In the genomic region with DNA sequence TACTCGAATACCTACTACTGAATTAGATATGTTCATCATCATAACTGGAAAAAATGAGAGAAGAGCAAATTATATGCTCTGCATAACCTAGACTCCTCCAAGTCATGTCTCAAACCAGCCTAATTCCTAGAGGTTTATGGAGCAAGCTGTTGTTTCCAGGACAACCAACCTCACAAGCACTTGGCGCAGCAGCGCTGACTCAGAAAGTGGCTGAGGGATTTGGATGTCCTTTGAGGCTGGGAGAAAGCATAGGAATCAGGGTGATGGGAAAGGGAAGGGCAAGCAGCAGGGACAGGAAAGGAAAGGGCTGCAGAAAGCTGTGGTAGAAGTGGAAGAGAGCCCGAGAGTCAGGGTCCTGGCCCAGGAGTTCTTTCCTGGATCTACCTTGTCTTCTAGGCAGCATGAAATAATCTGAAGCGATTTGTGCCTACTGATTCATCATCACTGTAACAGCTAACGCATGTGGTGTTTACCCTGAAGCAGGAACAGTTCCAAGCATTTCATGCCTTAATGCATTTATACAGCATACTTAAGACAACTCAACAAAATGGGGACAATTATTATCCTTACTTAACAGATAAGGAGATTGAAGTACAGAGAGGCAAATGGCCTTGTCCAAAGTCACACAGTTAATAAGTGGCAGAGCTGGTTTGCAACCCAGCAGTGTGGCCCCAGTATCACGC, we compare ENCODE assay signal across 9 cellular contexts. TPM values are rescaled to one million over a fixed set of nuclear protein-coding genes. Genes with fewer than 3 reads are reported as not detected.
DNase-seq lines count a peak whose midpoint lies in the region; ATAC-seq, FAIRE-seq and TF ChIP-seq lines count a peak whose summit lies in the region.
"Had no signal": no experiment of that assay in that cellular context is flagged by ENCODE, and none has a peak within 500 bp of the region (broad histone marks: within the 10 kb centered on the region; RNA-seq: fewer than 3 reads in every experiment).

No MANE protein-coding gene starts in this region.

- peak overlapping the region in 1 of 3 donors; percentile 14 for H3K4me3 ChIP-seq in right lobe of liver
- H3K4me3 ChIP-seq in HepG2 (replicated peaks in 1 of 3; ENCODE audit: insufficient read depth in 1 of 3, low read depth in 2 of 3, low read length in 3 of 3), result no peak overlapping the region
- no peak overlapping the region for H3K4me3 ChIP-seq in prostate gland
- no peak overlapping the region for H3K4me3 ChIP-seq in coronary artery
- H3K4me3 ChIP-seq: uterus had no signal

- no peak overlapping the region for H3K27ac Mint-ChIP-seq in osteocyte (ENCODE audit: unreplicated experiment)

- H3K9me3 ChIP-seq in right lobe of liver (no peaks in the 10 kb centered on the region), HepG2 (ENCODE audit: low read length) (no peaks in the 10 kb centered on the region), prostate gland (no peaks in the 10 kb centered on the region)
- H3K9me3 ChIP-seq: uterus had no signal

- TF ChIP-seq CTCF in right lobe of liver (IDR thresholded peaks at IDR 0.05) (no peak), HepG2 (CRISPR knock-in tag; IDR thresholded peaks at IDR 0.05) (no peak), prostate gland (IDR thresholded peaks at IDR 0.05) (no peak), coronary artery (IDR thresholded peaks at IDR 0.05) (no peak), osteocyte (IDR thresholded peaks at IDR 0.05) (no peak)

- no peak for ATAC-seq in right lobe of liver
- ATAC-seq in HepG2, result no peak
- no peak for ATAC-seq in HG02678 (IDR thresholded peaks at IDR 0.05; ENCODE audit: unreplicated experiment)

- H3K36me3 Mint-ChIP-seq in osteocyte (ENCODE audit: unreplicated experiment), result no peaks in the 10 kb centered on the region

- no peak for FAIRE-seq in HepG2 (lab: Jason Lieb, UNC)

- TF ChIP-seq POLR2A in right lobe of liver (IDR thresholded peaks at IDR 0.05), result no peak
- TF ChIP-seq POLR2A in HepG2 (IDR thresholded peaks at IDR 0.05; ENCODE audit: insufficient read depth in 1 of 2, low read depth in 2 of 2, low read length in 2 of 2), result no peak
- no peak for TF ChIP-seq POLR2A in prostate gland (IDR thresholded peaks at IDR 0.05)

- H3K4me1 ChIP-seq in right lobe of liver (no peaks in the 10 kb centered on the region), HepG2 (ENCODE audit: insufficient read depth, low read length) (no peaks in the 10 kb centered on the region), prostate gland (replicated peaks) (no peaks in the 10 kb centered on the region)
- H3K4me1 ChIP-seq: uterus had no signal

- BruUV-seq in HepG2 (replicated peaks; lab: Mats Ljungman, UMichigan), result no TSS peak

- in situ Hi-C loops in HepG2 (cut with HindIII; ENCODE audit: extremely low pct_ligation_motif_present, low pct_unique_long_range_greater_than_20kb), result no loop called here

- no peaks in the 10 kb centered on the region for H3K79me2 ChIP-seq in HepG2 (ENCODE audit: insufficient read depth, low read length)

- H3K36me3 ChIP-seq in right lobe of liver, result no peaks in the 10 kb centered on the region
- no peaks in the 10 kb centered on the region for H3K36me3 ChIP-seq in HepG2 (replicated peaks in 1 of 2; ENCODE audit: control insufficient read depth in 1 of 2, insufficient read depth in 2 of 2, low read length in 2 of 2)
- H3K36me3 ChIP-seq in prostate gland, result no peaks in the 10 kb centered on the region
- H3K36me3 ChIP-seq: uterus had no signal

- CTCF ChIA-PET in HepG2 (lab: Yijun Ruan, JAX; ENCODE audit: low intra/inter-chr PET ratio, low total read pairs), result no interaction called here

- intact Hi-C loops in right lobe of liver (cut with DNase I), result loop anchor here in 1 of 2 donors (10.0 kb wide), 1 partner anchor 66 kb away; no protein-coding TSS in a partner anchor
- intact Hi-C loops in HepG2 (cut with micrococcal nuclease; ENCODE audit: unreplicated experiment), result no loop called here
- intact Hi-C loops in prostate gland (cut with DNase I), result no loop called here

- H3K4me2 ChIP-seq in HepG2 (ENCODE audit: low read depth, low read length), result no peak overlapping the region

- no peak for DNase-seq in right lobe of liver
- no peak for DNase-seq in HepG2 (ENCODE audit: low spot score)
- peak; percentile 89 for DNase-seq in left kidney (ENCODE audit: low read depth, low spot score)
- no peak for DNase-seq in prostate gland (ENCODE audit: low spot score)
- no peak for DNase-seq in coronary artery (ENCODE audit: low spot score)
- DNase-seq in osteocyte (ENCODE audit: extremely low spot score, unreplicated experiment), result no peak

- H3K27me3 ChIP-seq in right lobe of liver (no peaks in the 10 kb centered on the region), HepG2 (ENCODE audit: control insufficient read depth in 1 of 2, insufficient read depth in 2 of 2, low read length in 2 of 2) (peaks cover 0 to 8% of the 10 kb centered on the region in 2 experiments; a peak in 1 of 5 replicates), prostate gland (replicated peaks; ENCODE audit: insufficient read depth) (no peaks in the 10 kb centered on the region)
- H3K27me3 ChIP-seq: uterus had no signal

- H3K27me3 Mint-ChIP-seq in osteocyte (ENCODE audit: unreplicated experiment), result peaks cover 6% of the 10 kb centered on the region

- no peak overlapping the region for H3K4me3 Mint-ChIP-seq in osteocyte (ENCODE audit: unreplicated experiment)

- TF ChIP-seq RAD21 in HepG2 (CRISPR knock-in tag; IDR thresholded peaks at IDR 0.05), result no peak

- 57% methylated on average over 5 of the region's 7 CpGs for WGBS in right lobe of liver (ENCODE audit: insufficient coverage, low coverage, low lambda C conversion rate, missing lambda C conversion rate)
- 63% methylated on average over 7 of the region's 7 CpGs for WGBS in HepG2 (ENCODE audit: low lambda C conversion rate)
- 31% methylated on average over 7 of the region's 7 CpGs for WGBS in prostate gland

- no peak overlapping the region for H2AFZ ChIP-seq in HepG2 (ENCODE audit: low read length)

- H3K4me1 Mint-ChIP-seq in osteocyte (ENCODE audit: unreplicated experiment), result no peaks in the 10 kb centered on the region

- no peak for TF ChIP-seq EP300 in HepG2 (IDR thresholded peaks at IDR 0.05; ENCODE audit: low read depth in 2 of 2, low read length in 2 of 2)
- no peak for TF ChIP-seq EP300 in HepG2 (CRISPR knock-in tag; IDR thresholded peaks at IDR 0.05; ENCODE audit: borderline replicate concordance)

- H3K27ac ChIP-seq in right lobe of liver, result peak overlapping the region in 2 of 3 donors; percentile 27 to 33
- no peak overlapping the region for H3K27ac ChIP-seq in HepG2 (ENCODE audit: extremely low read length, insufficient read depth, low read length)
- peak overlapping the region; percentile 87 for H3K27ac ChIP-seq in angular gyrus (ENCODE audit: low read depth, low read length)
- H3K27ac ChIP-seq in prostate gland, result no peak overlapping the region
- H3K27ac ChIP-seq in coronary artery, result peak overlapping the region in 1 of 2 donors; percentile 30
- H3K27ac ChIP-seq: uterus had no signal

- H3K9me3 Mint-ChIP-seq in osteocyte (ENCODE audit: unreplicated experiment), result no peaks in the 10 kb centered on the region

- H3K9ac ChIP-seq in HepG2 (ENCODE audit: insufficient read depth, low read depth, low read length), result no peak overlapping the region

- H4K20me1 ChIP-seq in HepG2 (ENCODE audit: insufficient read depth, low read length), result no peaks in the 10 kb centered on the region

- POLR2A ChIA-PET in HepG2 (lab: Yijun Ruan, JAX), result no interaction called here

RNA-seq across cellular contexts. Expression of a gene that starts 3.7 kb away (rescaled TPM):
- total RNA-seq in right lobe of liver (10 to 100 TPM in 1 of 6 experiments, 1 to 10 TPM in 4, under 1 TPM in 1; 0.98 to 14.8 (median 2.4) TPM), HepG2 (2016; rRNA removed; fragmentation: Illumina TruSeq; extraction: Trizol) (not detected in 2 replicates), prostate gland (1 to 10 TPM in 1 of 2 donors, under 1 TPM in 1; 0.59 to 2.1 TPM), osteocyte (0.19 TPM in 1 of 2 replicates, not detected in the other)
- not detected in 2 replicates for total RNA-seq in HepG2 (2016; cell fraction: cytosol; rRNA removed; fragmentation: Illumina TruSeq; extraction: Trizol; ENCODE audit: low read depth)
- not detected in 2 replicates for total RNA-seq in HepG2 (2016; cell fraction: insoluble cytoplasmic fraction; rRNA removed; fragmentation: Illumina TruSeq; extraction: Trizol)
- total RNA-seq in HepG2 (2016; cell fraction: membrane; rRNA removed; fragmentation: Illumina TruSeq; extraction: Trizol), result not detected in 2 replicates
- not detected in 2 replicates for total RNA-seq in HepG2 (2016; cell fraction: nucleus; rRNA removed; fragmentation: Illumina TruSeq; extraction: Trizol)
- 0.05 TPM in 1 of 2 replicates, not detected in the other for polyA plus RNA-seq in HepG2 (2011; rRNA removed)
- polyA plus RNA-seq in HepG2 (2011; cell fraction: cytosol; rRNA removed), result 0.04 TPM in 2 replicates
- polyA plus RNA-seq in HepG2 (2011; cell fraction: nucleus; rRNA removed), result 0.12 TPM in 1 of 2 replicates, not detected in the other
- not detected in 2 replicates for polyA plus RNA-seq in HepG2 (2012)
- polyA plus RNA-seq in HepG2 (2016; cell fraction: cytosol; fragmentation: Illumina TruSeq; extraction: Trizol; ENCODE audit: low read depth), result not detected in 2 replicates
- not detected in 2 replicates for polyA plus RNA-seq in HepG2 (2016; cell fraction: insoluble cytoplasmic fraction; fragmentation: Illumina TruSeq; extraction: Trizol; ENCODE audit: low read depth)
- not detected in 2 replicates for polyA plus RNA-seq in HepG2 (2016; cell fraction: membrane; fragmentation: Illumina TruSeq; extraction: Trizol; ENCODE audit: low read depth)
- not detected in 2 replicates for polyA plus RNA-seq in HepG2 (2016; cell fraction: nucleus; fragmentation: Illumina TruSeq; extraction: Trizol; ENCODE audit: insufficient read depth, low read depth)
- polyA minus RNA-seq in HepG2 (2011; rRNA and poly(A)+ RNA removed; ENCODE audit: low replicate concordance), result 0.21 TPM in 1 of 2 replicates, not detected in the other
- not detected in 2 replicates for polyA minus RNA-seq in HepG2 (2011; cell fraction: cytosol; rRNA and poly(A)+ RNA removed)
- not detected in 2 replicates for polyA minus RNA-seq in HepG2 (2011; cell fraction: nucleus; rRNA and poly(A)+ RNA removed)

RNA-seq across cellular contexts. Expression of a gene that starts 49.0 kb away (rescaled TPM):
- total RNA-seq in right lobe of liver (1 to 10 TPM; 1.9 to 4.1 (median 2.6) TPM), HepG2 (2016; rRNA removed; fragmentation: Illumina TruSeq; extraction: Trizol) (not detected in 2 replicates), prostate gland (10 to 100 TPM in 1 of 2 donors, 1 to 10 TPM in 1; 3.6 to 16.5 TPM), osteocyte (33.9 and 35.9 TPM in 2 replicates)
- total RNA-seq in HepG2 (2016; cell fraction: cytosol; rRNA removed; fragmentation: Illumina TruSeq; extraction: Trizol; ENCODE audit: low read depth), result not detected in 2 replicates
- not detected in 2 replicates for total RNA-seq in HepG2 (2016; cell fraction: insoluble cytoplasmic fraction; rRNA removed; fragmentation: Illumina TruSeq; extraction: Trizol)
- total RNA-seq in HepG2 (2016; cell fraction: membrane; rRNA removed; fragmentation: Illumina TruSeq; extraction: Trizol), result not detected in 2 replicates
- total RNA-seq in HepG2 (2016; cell fraction: nucleus; rRNA removed; fragmentation: Illumina TruSeq; extraction: Trizol), result not detected in 2 replicates
- polyA plus RNA-seq in HepG2 (2011; rRNA removed), result not detected in 2 replicates
- 0.05 TPM in 1 of 2 replicates, not detected in the other for polyA plus RNA-seq in HepG2 (2011; cell fraction: cytosol; rRNA removed)
- not detected in 2 replicates for polyA plus RNA-seq in HepG2 (2011; cell fraction: nucleus; rRNA removed)
- polyA plus RNA-seq in HepG2 (2012), result not detected in 2 replicates
- polyA plus RNA-seq in HepG2 (2016; cell fraction: cytosol; fragmentation: Illumina TruSeq; extraction: Trizol; ENCODE audit: low read depth), result not detected in 2 replicates
- not detected in 2 replicates for polyA plus RNA-seq in HepG2 (2016; cell fraction: insoluble cytoplasmic fraction; fragmentation: Illumina TruSeq; extraction: Trizol; ENCODE audit: low read depth)
- not detected in 2 replicates for polyA plus RNA-seq in HepG2 (2016; cell fraction: membrane; fragmentation: Illumina TruSeq; extraction: Trizol; ENCODE audit: low read depth)
- not detected in 2 replicates for polyA plus RNA-seq in HepG2 (2016; cell fraction: nucleus; fragmentation: Illumina TruSeq; extraction: Trizol; ENCODE audit: insufficient read depth, low read depth)
- 0.44 TPM in 1 of 2 replicates, not detected in the other for polyA minus RNA-seq in HepG2 (2011; rRNA and poly(A)+ RNA removed; ENCODE audit: low replicate concordance)
- polyA minus RNA-seq in HepG2 (2011; cell fraction: cytosol; rRNA and poly(A)+ RNA removed), result not detected in 2 replicates
- not detected in 2 replicates for polyA minus RNA-seq in HepG2 (2011; cell fraction: nucleus; rRNA and poly(A)+ RNA removed)

Comparison
In these comparisons a context has a peak if more than half of its experiments do, and no peak if none do; other contexts are left out.
1. H3K27ac ChIP-seq: peak in right lobe of liver (2 of 3) and angular gyrus (single experiment); none in HepG2 (single experiment) and prostate gland (0 of 2).